8 cellular contexts compared by ENCODE assay signal in the genomic region with DNA sequence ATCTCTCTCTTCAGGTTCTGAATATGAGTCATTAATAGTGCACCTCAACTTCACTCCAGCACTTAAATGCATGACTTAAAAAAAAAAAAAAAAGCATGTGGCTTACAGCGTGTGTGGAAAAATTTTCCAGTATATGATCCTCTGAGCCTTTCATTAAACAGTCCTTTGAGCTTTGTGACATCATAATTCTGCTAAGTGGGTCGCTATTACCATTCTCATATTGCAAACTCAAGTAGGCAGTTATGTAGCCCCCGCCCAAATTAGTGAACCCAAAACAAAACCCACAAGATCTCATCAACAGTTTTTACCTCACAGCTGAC. TPM values are rescaled to one million over a fixed set of nuclear protein-coding genes. Genes with fewer than 3 reads are reported as not detected.
DNase-seq lines count a peak whose midpoint lies in the region; ATAC-seq and TF ChIP-seq lines count a peak whose summit lies in the region.

No MANE protein-coding gene starts in this region.

- peaks cover 3% of the 10 kb centered on the region for H3K9me3 Mint-ChIP-seq in chondrocyte (ENCODE audit: low read depth)
- peaks cover 0 to 45% (median 19%) of the 10 kb centered on the region in 9 donors for H3K9me3 Mint-ChIP-seq in naive thymus-derived CD8-positive, alpha-beta T cell

- H3K36me3 ChIP-seq in BE2C: no peaks in the 10 kb centered on the region; the same call in 1 of the 2 replicates
- no peaks in the 10 kb centered on the region for H3K36me3 ChIP-seq in KMS-11 (ENCODE audit: insufficient read depth)

- H3K9ac ChIP-seq in KMS-11: peak overlapping the region; percentile 87

- H3K4me3 Mint-ChIP-seq in chondrocyte (ENCODE audit: unreplicated experiment): peak overlapping the region; percentile 78
- peak overlapping the region; percentile 84 to 94 (median 90) for H3K4me3 Mint-ChIP-seq in naive thymus-derived CD8-positive, alpha-beta T cell

- H3K9me3 ChIP-seq in BE2C: no peaks in the 10 kb centered on the region

- TF ChIP-seq CTCF in BE2C (IDR thresholded peaks at IDR 0.05; ENCODE audit: low read depth, low read length): no peak
- no peak for TF ChIP-seq CTCF in KMS-11 (conservative IDR thresholded peaks at IDR 0.05; ENCODE audit: low read depth, low read length)
- no peak for TF ChIP-seq CTCF in chondrocyte (IDR thresholded peaks at IDR 0.05)

- H3K79me2 ChIP-seq in KMS-11 (ENCODE audit: insufficient read depth, low read depth): peaks cover 17% of the 10 kb centered on the region

- peaks cover 13% of the 10 kb centered on the region for H3K27me3 Mint-ChIP-seq in chondrocyte (ENCODE audit: low read depth)
- peaks cover 7 to 23% (median 16%) of the 10 kb centered on the region in 5 donors for H3K27me3 Mint-ChIP-seq in naive thymus-derived CD8-positive, alpha-beta T cell

- POLR2A ChIA-PET in naive thymus-derived CD8-positive, alpha-beta T cell (lab: Charles Lee): no interaction called here

- peaks cover 11% of the 10 kb centered on the region for H3K4me1 Mint-ChIP-seq in chondrocyte (ENCODE audit: low read depth)
- H3K4me1 Mint-ChIP-seq in naive thymus-derived CD8-positive, alpha-beta T cell: peaks cover 8 to 34% (median 23%) of the 10 kb centered on the region in 4 donors

- H3K27me3 ChIP-seq in BE2C: no peaks in the 10 kb centered on the region
- H3K27me3 ChIP-seq in KMS-11 (ENCODE audit: insufficient read depth, low read depth): no peaks in the 10 kb centered on the region

- peak overlapping the region; percentile 93 for H2AFZ ChIP-seq in KMS-11 (ENCODE audit: low read depth)

- H3K4me3 ChIP-seq in BE2C (ENCODE audit: low read depth, low read length) (peak overlapping the region; percentile 92), KMS-11 (IDR thresholded peaks at IDR 0.05; ENCODE audit: insufficient read depth, low read depth, low read length) (no peak overlapping the region)

- DNase-seq in BE2C (no peak), chondrocyte (ENCODE audit: low spot score) (no peak), NCI-H82 (lab: John Stamatoyannopoulos, UW) (no peak), NCI-H2227 treated with DMSO at 0.1 percent for 48 hours (lab: John Stamatoyannopoulos, UW) (no peak)
- DNase-seq in naive thymus-derived CD8-positive, alpha-beta T cell: no peak

- H3K4me2 ChIP-seq in KMS-11: peak overlapping the region; percentile 74

- ATAC-seq in naive thymus-derived CD8-positive, alpha-beta T cell: no peak
- ATAC-seq in HG03196 (IDR thresholded peaks at IDR 0.05; ENCODE audit: unreplicated experiment) (no peak), HG02970 (IDR thresholded peaks at IDR 0.05; ENCODE audit: low FRiP score, unreplicated experiment) (no peak)

- no peaks in the 10 kb centered on the region for H4K20me1 ChIP-seq in KMS-11 (ENCODE audit: insufficient read depth)

- peaks cover 24% of the 10 kb centered on the region for H3K36me3 Mint-ChIP-seq in chondrocyte (ENCODE audit: low read depth)
- H3K36me3 Mint-ChIP-seq in naive thymus-derived CD8-positive, alpha-beta T cell: peaks cover 30 to 45% (median 41%) of the 10 kb centered on the region in 3 donors

- H3K27ac ChIP-seq in KMS-11: peak overlapping the region; percentile 77

- peaks cover 3% of the 10 kb centered on the region; the same call in 1 of the 2 replicates for H3K4me1 ChIP-seq in BE2C
- H3K4me1 ChIP-seq in KMS-11 (ENCODE audit: low read depth, poor library complexity, severe bottlenecking): peaks cover 13% of the 10 kb centered on the region

- H3K27ac Mint-ChIP-seq in chondrocyte (ENCODE audit: unreplicated experiment): peak overlapping the region; percentile 91
- peak overlapping the region; percentile 85 to 95 (median 92) for H3K27ac Mint-ChIP-seq in naive thymus-derived CD8-positive, alpha-beta T cell

RNA-seq across cellular contexts. Expression of gene CMTR2, which starts 0.7 kb away (rescaled TPM):
- polyA plus RNA-seq in BE2C (2012; ENCODE audit: insufficient read depth, insufficient read length, low read depth): 7.1 TPM
- total RNA-seq in chondrocyte: 15.4 to 17.6 TPM (median 17.2 TPM) in 3 replicates
- total RNA-seq in naive thymus-derived CD8-positive, alpha-beta T cell: 10 to 100 TPM; 25.2 to 25.6 TPM
- 10 to 100 TPM; 16.6 to 24.1 (median 22.0) TPM for polyA plus RNA-seq in naive thymus-derived CD8-positive, alpha-beta T cell

RNA-seq across cellular contexts. Expression of gene HYDIN, which starts 58.0 kb away (rescaled TPM):
- polyA plus RNA-seq in BE2C (2012; ENCODE audit: insufficient read depth, insufficient read length, low read depth): 0.80 TPM
- not detected in 3 replicates for total RNA-seq in chondrocyte
- total RNA-seq in naive thymus-derived CD8-positive, alpha-beta T cell: not detected
- not detected for polyA plus RNA-seq in naive thymus-derived CD8-positive, alpha-beta T cell
